ENCODE assay signal across 13 cellular contexts in the genomic region with DNA sequence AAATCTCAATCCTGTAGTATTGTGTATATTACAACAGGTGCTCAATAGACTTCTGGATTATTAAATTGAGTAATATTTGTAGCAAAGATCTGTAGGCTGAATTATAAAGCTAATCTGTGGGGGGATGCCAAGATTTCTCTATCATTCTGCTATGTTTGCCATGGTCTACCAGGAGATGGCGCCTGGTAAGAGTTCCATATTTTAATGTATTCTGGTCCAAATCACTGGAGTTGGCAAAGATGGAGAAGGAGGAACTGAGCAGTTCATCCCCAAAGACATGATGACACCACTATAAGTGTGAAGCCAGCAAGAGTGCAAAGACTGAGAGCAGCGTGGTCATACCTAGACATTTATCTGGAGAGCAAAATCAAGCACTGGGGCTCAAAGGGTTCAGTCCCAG.
A peak's percentile ranks its signal among the peaks of the same experiment; 100 is the strongest.
DNase-seq lines count a peak whose midpoint lies in the region; ATAC-seq and TF ChIP-seq lines count a peak whose summit lies in the region.
"Had no signal": no experiment of that assay in that cellular context is flagged by ENCODE, and none has a peak within 500 bp of the region (broad histone marks: within the 10 kb centered on the region; RNA-seq: fewer than 3 reads in every experiment).

No MANE protein-coding gene starts in this region.

- peak in 3 of 4 donors; percentile 12 to 65 (median 37) for ATAC-seq in heart left ventricle
- no peak for ATAC-seq in Right ventricle myocardium superior (ENCODE audit: poor library complexity)
- ATAC-seq in natural killer cell, result no peak

- H3K27me3 Mint-ChIP-seq in natural killer cell (ENCODE audit: low read depth in 2 of 2), result no peaks in the 10 kb centered on the region

- no peak for TF ChIP-seq POLR2A in heart left ventricle (IDR thresholded peaks at IDR 0.05)

- no peaks in the 10 kb centered on the region for H3K36me3 ChIP-seq in heart left ventricle

- H3K4me3 Mint-ChIP-seq in natural killer cell, result no peak overlapping the region
- H3K4me3 Mint-ChIP-seq: mesothelial cell of epicardium had no signal

- no peaks in the 10 kb centered on the region for H3K36me3 Mint-ChIP-seq in natural killer cell
- H3K36me3 Mint-ChIP-seq: mesothelial cell of epicardium had no signal

- peaks cover 0 to 43% (median 6%) of the 10 kb centered on the region in 12 donors for H3K4me1 ChIP-seq in heart left ventricle

- no peaks in the 10 kb centered on the region for H3K9me3 ChIP-seq in heart left ventricle
- H3K9me3 ChIP-seq: testis had no signal

- H3K27ac ChIP-seq in heart left ventricle, result peak overlapping the region in 1 of 12 donors; percentile 65
- H3K27ac ChIP-seq: testis had no signal

- no peak overlapping the region for H3K4me3 ChIP-seq in heart left ventricle
- no peak overlapping the region for H3K4me3 ChIP-seq in cardiac fibroblast (replicated peaks in 1 of 2; ENCODE audit: low read depth in 2 of 2, low read length in 2 of 2)
- H3K4me3 ChIP-seq in retinal pigment epithelial cell (ENCODE audit: low read length), result no peak overlapping the region
- H3K4me3 ChIP-seq: testis had no signal

- H3K9me3 Mint-ChIP-seq in natural killer cell, result no peaks in the 10 kb centered on the region
- H3K9me3 Mint-ChIP-seq: mesothelial cell of epicardium had no signal

- intact Hi-C loops in heart left ventricle (cut with DNase I), result no loop called here
- intact Hi-C loops in Right ventricle myocardium superior (cut with DNase I), result no loop called here
- intact Hi-C loops in natural killer cell (cut with micrococcal nuclease), result no loop called here

- 89 to 97% (median 93%) methylated on average over 2 of the region's 2 CpGs for WGBS in heart left ventricle, 4 donors

- TF ChIP-seq CTCF in heart left ventricle (IDR thresholded peaks at IDR 0.05) (peak in 3 of 12 donors; percentile 17 to 22 (median 20)), cardiac fibroblast (IDR thresholded peaks at IDR 0.05; ENCODE audit: low read depth, low read length) (peak; percentile 40), retinal pigment epithelial cell (conservative IDR thresholded peaks at IDR 0.05; ENCODE audit: low read depth, low read length) (peak; percentile 45), natural killer cell (IDR thresholded peaks at IDR 0.05) (no peak)

- DNase-seq in heart left ventricle (no peak), Right ventricle myocardium superior (no peak), MV-4-11 (lab: John Stamatoyannopoulos, UW) (peak; percentile 83), cardiac fibroblast (ENCODE audit: low read depth in 2 of 2) (peak; percentile 20 to 43), retinal pigment epithelial cell (ENCODE audit: low read depth) (no peak), epidermal melanocyte (ENCODE audit: insufficient read length, low spot score) (no peak), natural killer cell (no peak), NCI-H524 treated with DMSO at 0.1 percent for 48 hours (lab: John Stamatoyannopoulos, UW) (no peak)
- DNase-seq: activated naive CD4-positive, alpha-beta T cell treated with anti-CD3 and anti-CD28 coated beads, Interleukin-2, amount 50 U/mL, for 16 hours; erythroblast; NCI-H2029 treated with DMSO at 0.1 percent for 48 hours; testis had no signal

- peaks cover 10 to 32% of the 10 kb centered on the region in 2 donors for H3K4me1 Mint-ChIP-seq in natural killer cell

- H3K27me3 ChIP-seq in heart left ventricle, result no peaks in the 10 kb centered on the region
- H3K27me3 ChIP-seq: testis had no signal

- no peak overlapping the region for H3K27ac Mint-ChIP-seq in natural killer cell
- H3K27ac Mint-ChIP-seq: mesothelial cell of epicardium had no signal

Comparison
In these comparisons a context has a peak if more than half of its experiments do, and no peak if none do; other contexts are left out.
1. ATAC-seq: peak in heart left ventricle (3 of 4); none in Right ventricle myocardium superior (single experiment) and natural killer cell (0 of 3).
2. DNase-seq: peak in MV-4-11 (single experiment) and cardiac fibroblast (2 of 2); none in heart left ventricle (0 of 5), Right ventricle myocardium superior (single experiment), retinal pigment epithelial cell (single experiment), epidermal melanocyte (single experiment), natural killer cell (single experiment) and NCI-H524 treated with DMSO at 0.1 percent for 48 hours (single experiment).